ENCODE assay signal across 18 cellular contexts in genomic region chr5:58912102-58912501, GRCh38.
DNase-seq lines count a peak whose midpoint lies in the region; TF ChIP-seq lines count a peak whose summit lies in the region.
"Had no signal": no experiment of that assay in that cellular context is flagged by ENCODE, and none has a peak within 500 bp of the region (broad histone marks: within the 10 kb centered on the region; RNA-seq: fewer than 3 reads in every experiment).

No MANE protein-coding gene starts in this region.

- H3K9me3 ChIP-seq in colonic mucosa = no peaks in the 10 kb centered on the region
- H3K9me3 ChIP-seq: SJSA1 had no signal

- H3K36me3 Mint-ChIP-seq in dendritic cell treated with granulocyte-macrophage colony-stimulating factor and Interleukin-4, amounts not matched to agents 40 ng/mL and 50 ng/mL, for 4 days (ENCODE audit: low read depth) = no peaks in the 10 kb centered on the region

- in situ Hi-C loops in KBM-7 (cut with MboI; ENCODE audit: low pct_unique_long_range_greater_than_20kb, low sequenced_read_pairs) = no loop called here

- TF ChIP-seq CTCF in colonic mucosa (IDR thresholded peaks at IDR 0.05) = no peak

- no peak overlapping the region for H3K9ac ChIP-seq in colonic mucosa (ENCODE audit: low read depth in 2 of 2, low read length in 2 of 2)

- H3K4me3 Mint-ChIP-seq in dendritic cell treated with granulocyte-macrophage colony-stimulating factor and Interleukin-4, amounts not matched to agents 40 ng/mL and 50 ng/mL, for 4 days = no peak overlapping the region

- H3K4me1 Mint-ChIP-seq in dendritic cell treated with granulocyte-macrophage colony-stimulating factor and Interleukin-4, amounts not matched to agents 40 ng/mL and 50 ng/mL, for 4 days (ENCODE audit: low read depth) = peaks cover 13% of the 10 kb centered on the region

- no peaks in the 10 kb centered on the region for H3K9me3 Mint-ChIP-seq in dendritic cell treated with granulocyte-macrophage colony-stimulating factor and Interleukin-4, amounts not matched to agents 40 ng/mL and 50 ng/mL, for 4 days

- intact Hi-C loops in dendritic cell treated with granulocyte-macrophage colony-stimulating factor and Interleukin-4, amounts not matched to agents 40 ng/mL and 50 ng/mL, for 4 days (cut with micrococcal nuclease) = no loop called here
- intact Hi-C loops in colonic mucosa (cut with DNase I) = no loop called here

- H3K27ac ChIP-seq in colonic mucosa = no peak overlapping the region
- H3K27ac ChIP-seq: C4-2B, SJSA1 had no signal

- no peaks in the 10 kb centered on the region for H3K36me3 ChIP-seq in colonic mucosa
- no peaks in the 10 kb centered on the region for H3K36me3 ChIP-seq in H7 (replicated peaks; ENCODE audit: control insufficient read depth, insufficient read depth, low read length)
- H3K36me3 ChIP-seq: SJSA1 had no signal

- H3K27ac Mint-ChIP-seq in dendritic cell treated with granulocyte-macrophage colony-stimulating factor and Interleukin-4, amounts not matched to agents 40 ng/mL and 50 ng/mL, for 4 days = peak overlapping the region; percentile 53

- DNase-seq in AML-193 (lab: John Stamatoyannopoulos, UW) (peak; percentile 76 to 83), KBM-7 (peak; percentile 26), SKM-1 (lab: John Stamatoyannopoulos, UW; ENCODE audit: unreplicated experiment) (peak; percentile 8), NCI-H2171 (lab: John Stamatoyannopoulos, UW) (no peak), colonic mucosa (no peak), H7 (no peak)
- DNase-seq: ACHN; DMS79 treated with DMSO at 0.1 percent for 48 hours; Karpas-422; NCI-H1105 treated with DMSO at 0.1 percent for 48 hours; NCI-H1694; NCI-H2081 treated with DMSO at 0.1 percent for 48 hours; NCI-H510A; NCI-H748 treated with DMSO at 0.1 percent for 48 hours; NK-92 treated with Interleukin-12 subunit alpha and Interleukin-12 subunit beta, amount 100 ng/mL, for 24 hours had no signal

- no peaks in the 10 kb centered on the region for H3K27me3 Mint-ChIP-seq in dendritic cell treated with granulocyte-macrophage colony-stimulating factor and Interleukin-4, amounts not matched to agents 40 ng/mL and 50 ng/mL, for 4 days

- H3K27me3 ChIP-seq in colonic mucosa (no peaks in the 10 kb centered on the region), H7 (ENCODE audit: control insufficient read depth, insufficient read depth, low read length) (no peaks in the 10 kb centered on the region; the same call in 1 of the 2 replicates)
- H3K27me3 ChIP-seq: SJSA1 had no signal

- no peaks in the 10 kb centered on the region for H3K4me1 ChIP-seq in colonic mucosa
- H3K4me1 ChIP-seq: SJSA1 had no signal

- no peak overlapping the region for H3K4me3 ChIP-seq in colonic mucosa
- H3K4me3 ChIP-seq in H7 (ENCODE audit: insufficient read depth, low read depth, low read length) = no peak overlapping the region
- H3K4me3 ChIP-seq: SJSA1 had no signal

Comparison
In these comparisons a context has a peak if more than half of its experiments do, and no peak if none do; other contexts are left out.
1. DNase-seq: peak in AML-193 (2 of 2), KBM-7 (single experiment) and SKM-1 (single experiment); none in NCI-H2171 (single experiment), colonic mucosa (single experiment) and H7 (single experiment).